In the genomic region with DNA sequence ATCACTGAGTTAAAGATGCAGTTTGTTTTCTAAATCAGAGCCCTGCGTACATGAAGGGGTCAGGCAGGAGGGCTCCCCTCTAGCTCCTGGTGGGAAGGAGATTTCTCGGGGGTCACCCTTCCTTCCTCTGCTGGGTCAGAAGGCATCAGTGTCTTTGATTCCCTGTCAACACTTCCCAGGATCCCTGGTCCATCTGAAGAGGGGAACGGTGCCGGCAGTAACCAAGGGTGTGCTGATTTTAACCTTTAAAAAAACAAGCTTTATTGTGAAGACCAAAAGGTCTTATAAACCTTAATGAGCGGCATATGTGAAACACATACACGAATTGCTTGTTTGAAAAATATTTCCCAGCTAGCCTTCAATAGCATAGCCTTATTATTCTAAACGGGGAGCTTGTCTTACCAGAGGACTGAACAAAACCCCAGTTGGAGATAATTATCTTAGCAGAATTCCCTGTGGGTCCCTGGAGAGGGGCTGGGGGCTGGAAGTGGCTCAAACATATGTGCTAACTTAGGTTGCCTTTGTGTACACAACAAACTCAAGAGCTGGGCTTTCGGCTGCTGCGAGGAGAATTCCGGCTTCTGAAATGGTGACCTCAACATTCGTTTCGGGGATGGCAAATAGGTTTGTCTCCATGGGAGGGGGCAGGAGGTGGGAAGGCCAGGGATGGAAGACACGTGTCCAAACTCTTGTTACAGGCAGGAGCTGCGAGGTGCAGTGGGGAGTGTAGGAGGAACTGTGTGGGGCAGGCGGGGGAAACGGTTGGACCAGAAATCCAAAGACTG, we compare ENCODE assay signal across 18 cellular contexts.
DNase-seq lines count a peak whose midpoint lies in the region; ATAC-seq and TF ChIP-seq lines count a peak whose summit lies in the region.
"Had no signal": no experiment of that assay in that cellular context is flagged by ENCODE, and none has a peak within 500 bp of the region (broad histone marks: within the 10 kb centered on the region; RNA-seq: fewer than 3 reads in every experiment).

No MANE protein-coding gene starts in this region.

- H3K18ac ChIP-seq in neuronal stem cell (ENCODE audit: low read length): peak overlapping the region; percentile 32

- TF ChIP-seq CTCF in GM23338 (conservative IDR thresholded peaks at IDR 0.05; ENCODE audit: low read depth in 2 of 2) (no peak), glutamatergic neuron (IDR thresholded peaks at IDR 0.05; ENCODE audit: partially characterized antibody, unreplicated experiment) (no peak), MM.1S (IDR thresholded peaks at IDR 0.05; ENCODE audit: low read length) (no peak)

- H4K91ac ChIP-seq in neuronal stem cell (ENCODE audit: low read depth, low read length, poor library complexity): no peak overlapping the region

- peaks cover 7% of the 10 kb centered on the region for H3K27me3 Mint-ChIP-seq in GM23338 (ENCODE audit: insufficient read depth, low read depth, poor library complexity)
- H3K27me3 Mint-ChIP-seq in glutamatergic neuron (ENCODE audit: unreplicated experiment): peaks cover 8% of the 10 kb centered on the region

- H3K9me3 ChIP-seq in neuronal stem cell (replicated peaks in 1 of 2; ENCODE audit: control insufficient read depth in 2 of 2, insufficient read depth in 1 of 2, low read depth in 1 of 2, low read length in 2 of 2) (no peaks in the 10 kb centered on the region), MM.1S (replicated peaks; ENCODE audit: insufficient read depth, low read length) (no peaks in the 10 kb centered on the region)
- H3K9me3 ChIP-seq: Caco-2 had no signal

- H3K27ac ChIP-seq in GM23338 (ENCODE audit: low read depth): no peak overlapping the region
- peak overlapping the region; percentile 36 for H3K27ac ChIP-seq in neuronal stem cell (replicated peaks; ENCODE audit: low read length)
- no peak overlapping the region for H3K27ac ChIP-seq in MM.1S (ENCODE audit: low read length)
- H3K27ac ChIP-seq: PC-9, RWPE1 had no signal

- DNase-seq in GM23338 (ENCODE audit: low spot score) (no peak), NCI-H69 (lab: John Stamatoyannopoulos, UW) (peak; percentile 8), glutamatergic neuron (peak; percentile 40), neuronal stem cell (ENCODE audit: low spot score) (no peak), MM.1S (no peak), midbrain (lab: John Stamatoyannopoulos, UW) (no peak)
- DNase-seq: CD4-positive, alpha-beta T cell; KBM-7; MV-4-11; NCI-H1417 treated with DMSO at 0.1 percent for 48 hours; NCI-H187 treated with DMSO at 0.1 percent for 48 hours; NCI-H2171 treated with DMSO at 0.1 percent for 48 hours; PC-9; SIG-M5 had no signal

- no peak overlapping the region for H3K27ac Mint-ChIP-seq in GM23338
- peak overlapping the region; percentile 95 for H3K27ac Mint-ChIP-seq in glutamatergic neuron (ENCODE audit: unreplicated experiment)
- H3K27ac Mint-ChIP-seq: CD4-positive, alpha-beta T cell had no signal

- H3F3A ChIP-seq in GM23338 (replicated peaks; ENCODE audit: low read depth): no peaks in the 10 kb centered on the region
- H3F3A ChIP-seq in MM.1S (ENCODE audit: insufficient read depth, low read length): no peaks in the 10 kb centered on the region

- no peak overlapping the region for H3K9ac ChIP-seq in neuronal stem cell (ENCODE audit: low read depth, low read length, poor library complexity)
- no peak overlapping the region for H3K9ac ChIP-seq in MM.1S (ENCODE audit: low read length)

- H3K14ac ChIP-seq in neuronal stem cell (ENCODE audit: low read length): no peak overlapping the region

- no peak overlapping the region for H2BK120ac ChIP-seq in neuronal stem cell (ENCODE audit: low read depth, low read length)

- H3K36me3 Mint-ChIP-seq in GM23338 (ENCODE audit: low read depth): no peaks in the 10 kb centered on the region
- H3K36me3 Mint-ChIP-seq in glutamatergic neuron (ENCODE audit: unreplicated experiment): no peaks in the 10 kb centered on the region

- H2AFZ ChIP-seq in GM23338: peak overlapping the region; percentile 94; the same call in 1 of the 2 replicates
- no peak overlapping the region for H2AFZ ChIP-seq in neuronal stem cell (ENCODE audit: low read length)
- H2AFZ ChIP-seq in MM.1S (ENCODE audit: low read length): no peak overlapping the region
- H2AFZ ChIP-seq: PC-9 had no signal

- H3K4me2 ChIP-seq in GM23338 (no peak overlapping the region), neuronal stem cell (ENCODE audit: insufficient read depth, low read length, poor library complexity, severe bottlenecking) (no peak overlapping the region), MM.1S (ENCODE audit: low read depth, low read length) (no peak overlapping the region)
- H3K4me2 ChIP-seq: PC-9 had no signal

- no peak overlapping the region for H4K8ac ChIP-seq in neuronal stem cell (ENCODE audit: low read depth, low read length)

- H2AK5ac ChIP-seq in neuronal stem cell (ENCODE audit: low read depth, low read length): no peak overlapping the region

- H3K27me3 ChIP-seq in GM23338 (ENCODE audit: insufficient read depth) (no peaks in the 10 kb centered on the region), neuronal stem cell (ENCODE audit: control insufficient read depth in 3 of 3, insufficient read depth in 3 of 3, low read depth in 1 of 3, low read length in 3 of 3) (peaks cover 0 to 18% (median 0%) of the 10 kb centered on the region in 3 experiments), MM.1S (replicated peaks; ENCODE audit: insufficient read depth, low read length) (no peaks in the 10 kb centered on the region)

- H3K9me3 Mint-ChIP-seq in GM23338 (peaks cover 3% of the 10 kb centered on the region; the same call in 1 of the 3 replicates), glutamatergic neuron (ENCODE audit: unreplicated experiment) (peaks cover 4% of the 10 kb centered on the region)
- H3K9me3 Mint-ChIP-seq: CD4-positive, alpha-beta T cell had no signal

- no peak overlapping the region for H3K4ac ChIP-seq in neuronal stem cell (ENCODE audit: low read length)

- no peaks in the 10 kb centered on the region for H4K20me1 ChIP-seq in GM23338 (replicated peaks; ENCODE audit: insufficient read depth)
- H4K20me1 ChIP-seq in MM.1S (ENCODE audit: insufficient read depth, low read length): no peaks in the 10 kb centered on the region

- H3K9me2 ChIP-seq in GM23338 (ENCODE audit: insufficient read depth) (no peaks in the 10 kb centered on the region; the same call in 1 of the 2 replicates), MM.1S (replicated peaks; ENCODE audit: insufficient read depth, low read length) (no peaks in the 10 kb centered on the region)

- H3K4me3 Mint-ChIP-seq in GM23338 (no peak overlapping the region), glutamatergic neuron (ENCODE audit: unreplicated experiment) (peak overlapping the region; percentile 78)
- H3K4me3 Mint-ChIP-seq: CD4-positive, alpha-beta T cell had no signal

- H3K4me1 ChIP-seq in GM23338 (ENCODE audit: insufficient read depth): no peaks in the 10 kb centered on the region
- H3K4me1 ChIP-seq in neuronal stem cell (ENCODE audit: control insufficient read depth in 2 of 2, insufficient read depth in 1 of 2, low read depth in 1 of 2, low read length in 2 of 2): peaks cover 4 to 22% of the 10 kb centered on the region in 2 donors
- H3K4me1 ChIP-seq in MM.1S (ENCODE audit: low read length): no peaks in the 10 kb centered on the region

- no peak overlapping the region for H3K23ac ChIP-seq in neuronal stem cell (ENCODE audit: low read depth, low read length, poor library complexity)

- WGBS in neuronal stem cell (ENCODE audit: extremely low coverage in 2 of 2, insufficient read length in 2 of 2, insufficient replicate concordance in 1 of 2), 2 donors: no CpG with 5 or more reads among the region's 16 CpGs

- H2BK5ac ChIP-seq in neuronal stem cell (ENCODE audit: low read length): no peak overlapping the region

- no peak overlapping the region for H2BK15ac ChIP-seq in neuronal stem cell (ENCODE audit: low read length)

- no peak overlapping the region for H2BK12ac ChIP-seq in neuronal stem cell (ENCODE audit: low read length)

- H3K36me3 ChIP-seq in GM23338 (ENCODE audit: insufficient read depth) (no peaks in the 10 kb centered on the region), neuronal stem cell (replicated peaks in 1 of 2; ENCODE audit: control insufficient read depth in 2 of 2, insufficient read depth in 2 of 2, low read length in 2 of 2) (no peaks in the 10 kb centered on the region), MM.1S (replicated peaks; ENCODE audit: insufficient read depth, low read length) (no peaks in the 10 kb centered on the region)

- ATAC-seq in GM23338 (peak; percentile 24), HG03378 (IDR thresholded peaks at IDR 0.05; ENCODE audit: unreplicated experiment) (no peak)
- ATAC-seq: GM12878 had no signal

- no peaks in the 10 kb centered on the region for H3K79me1 ChIP-seq in neuronal stem cell (ENCODE audit: low read depth, low read length)

- no peaks in the 10 kb centered on the region for H3K79me2 ChIP-seq in GM23338 (replicated peaks; ENCODE audit: insufficient read depth)
- no peaks in the 10 kb centered on the region for H3K79me2 ChIP-seq in MM.1S (ENCODE audit: low read length)

- H3K4me1 Mint-ChIP-seq in GM23338 (peaks cover 14% of the 10 kb centered on the region), glutamatergic neuron (ENCODE audit: low read depth, unreplicated experiment) (peaks cover 9% of the 10 kb centered on the region)

- H3K4me3 ChIP-seq in GM23338 (no peak overlapping the region), neuronal stem cell (ENCODE audit: low read length in 2 of 2) (no peak overlapping the region), MM.1S (ENCODE audit: low read length) (no peak overlapping the region)
- H3K4me3 ChIP-seq: GM12878, PC-9 had no signal

TF ChIP-seq in GM23338, 12 proteins besides CTCF, POLR2A, EP300 and RAD21 (continues in another document):
- TF ChIP-seq POLR2AphosphoS5 (IDR thresholded peaks at IDR 0.05; ENCODE audit: low read depth): no peak
- TF ChIP-seq ZNF331 (CRISPR knock-in tag; IDR thresholded peaks at IDR 0.05; ENCODE audit: low read depth): no peak
- no peak for TF ChIP-seq STAT1 (IDR thresholded peaks at IDR 0.05; ENCODE audit: unreplicated experiment)

Comparison
In these comparisons a context has a peak if more than half of its experiments do, and no peak if none do; other contexts are left out.
1. DNase-seq: peak in NCI-H69 (single experiment) and glutamatergic neuron (single experiment); none in GM23338 (single experiment), neuronal stem cell (single experiment), MM.1S (single experiment) and midbrain (single experiment).